ENCODE assay signal across 1 cellular context in the genomic region with DNA sequence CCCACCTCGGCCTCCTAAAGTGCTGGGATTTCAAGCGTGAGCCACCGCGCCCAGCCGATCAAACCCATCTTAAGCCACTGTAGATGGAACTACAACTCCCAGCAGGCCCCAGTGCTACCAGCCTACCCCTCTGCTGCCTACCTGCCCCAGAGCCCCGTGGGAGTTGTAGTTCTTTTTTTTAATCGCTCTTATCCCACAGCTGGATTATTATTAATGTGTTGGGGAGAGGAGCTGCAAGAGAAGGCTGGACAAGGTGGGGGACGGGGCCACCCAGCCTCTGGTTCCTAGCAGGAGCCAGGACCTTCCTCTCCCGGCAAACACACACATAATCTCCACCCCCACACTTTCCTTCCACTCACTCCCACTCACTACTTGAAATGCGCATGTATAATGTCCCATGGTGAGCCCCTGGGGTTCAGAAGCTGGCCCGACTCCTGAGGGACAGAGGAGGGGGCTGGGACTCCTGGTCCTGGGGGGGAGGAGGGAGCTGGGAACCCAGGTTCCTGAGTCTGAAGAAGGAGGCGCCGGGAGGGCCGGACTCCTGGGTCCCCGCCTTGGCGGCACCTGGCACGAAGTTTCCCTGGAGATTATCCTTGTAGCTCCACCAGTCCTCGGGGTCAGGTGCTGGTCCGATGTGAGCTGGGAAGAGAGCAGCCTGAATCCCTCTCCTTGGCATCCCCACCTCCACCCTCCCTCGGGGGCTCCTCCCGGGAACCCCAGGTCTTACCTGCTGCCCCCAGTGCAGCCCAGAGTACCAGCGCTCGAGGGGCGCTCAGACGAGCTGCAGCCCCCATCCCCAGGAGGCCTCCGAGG.
A peak's percentile ranks its signal among the peaks of the same experiment; 100 is the strongest.
TF ChIP-seq lines count a peak whose summit lies in the region.

No MANE protein-coding gene starts in this region.

TF ChIP-seq in HEK293, 187 proteins besides CTCF, POLR2A, EP300 and RAD21 (continued from another document):
- TF ChIP-seq, protein P1, sequence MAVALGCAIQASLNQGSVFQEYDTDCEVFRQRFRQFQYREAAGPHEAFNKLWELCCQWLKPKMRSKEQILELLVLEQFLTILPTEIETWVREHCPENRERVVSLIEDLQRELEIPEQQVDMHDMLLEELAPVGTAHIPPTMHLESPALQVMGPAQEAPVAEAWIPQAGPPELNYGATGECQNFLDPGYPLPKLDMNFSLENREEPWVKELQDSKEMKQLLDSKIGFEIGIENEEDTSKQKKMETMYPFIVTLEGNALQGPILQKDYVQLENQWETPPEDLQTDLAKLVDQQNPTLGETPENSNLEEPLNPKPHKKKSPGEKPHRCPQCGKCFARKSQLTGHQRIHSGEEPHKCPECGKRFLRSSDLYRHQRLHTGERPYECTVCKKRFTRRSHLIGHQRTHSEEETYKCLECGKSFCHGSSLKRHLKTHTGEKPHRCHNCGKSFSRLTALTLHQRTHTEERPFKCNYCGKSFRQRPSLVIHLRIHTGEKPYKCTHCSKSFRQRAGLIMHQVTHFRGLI (tag by site-specific recombination; IDR thresholded peaks at IDR 0.05), result peak; percentile 70; the same call in 1 of the 2 replicates
- TF ChIP-seq ZNF670 (tag by site-specific recombination; IDR thresholded peaks at IDR 0.05; ENCODE audit: low read depth) (no peak), ZNF433 (tag by site-specific recombination; IDR thresholded peaks at IDR 0.05; ENCODE audit: low read depth) (no peak), ZNF521 (tag by site-specific recombination; IDR thresholded peaks at IDR 0.05) (no peak), ZNF248 (tag by site-specific recombination; IDR thresholded peaks at IDR 0.05) (no peak), ZNF473 (tag by site-specific recombination; IDR thresholded peaks at IDR 0.05) (no peak), ZIC2 (tag by site-specific recombination; IDR thresholded peaks at IDR 0.05) (peak; percentile 68), ZNF510 (tag by site-specific recombination; IDR thresholded peaks at IDR 0.05; ENCODE audit: insufficient replicate concordance) (no peak), ZNF777 (tag by site-specific recombination; IDR thresholded peaks at IDR 0.05; ENCODE audit: borderline replicate concordance) (no peak), ZXDB (tag by site-specific recombination; IDR thresholded peaks at IDR 0.05) (0 out of 2 replicates have a peak, but pooled peaks have one; percentile 59), ZBTB1 (tag by site-specific recombination; IDR thresholded peaks at IDR 0.05) (no peak), ZNF768 (tag by site-specific recombination; IDR thresholded peaks at IDR 0.05) (no peak), ZNF239 (tag by site-specific recombination; IDR thresholded peaks at IDR 0.05) (no peak), ZBTB7A (tag by site-specific recombination; IDR thresholded peaks at IDR 0.05; ENCODE audit: low read depth) (no peak), ZNF423 (tag by site-specific recombination; IDR thresholded peaks at IDR 0.05) (0 out of 2 replicates have a peak, but pooled peaks have one; percentile 8), ZNF274 (IDR thresholded peaks at IDR 0.05; ENCODE audit: low read length) (no peak), ZNF274 (tag by site-specific recombination; IDR thresholded peaks at IDR 0.05; ENCODE audit: borderline replicate concordance) (no peak), ZFP69B (tag by site-specific recombination; IDR thresholded peaks at IDR 0.05) (0 out of 2 replicates have a peak, but pooled peaks have one; percentile 18), ZNF530 (tag by site-specific recombination; IDR thresholded peaks at IDR 0.05; ENCODE audit: low read depth) (no peak), ZNF571 (tag by site-specific recombination; IDR thresholded peaks at IDR 0.05) (no peak), ZNF202 (tag by site-specific recombination; IDR thresholded peaks at IDR 0.05; ENCODE audit: borderline replicate concordance) (no peak), ZNF155 (tag by site-specific recombination; IDR thresholded peaks at IDR 0.05) (no peak), ZNF664 (tag by site-specific recombination; IDR thresholded peaks at IDR 0.05) (no peak)
- TF ChIP-seq, protein P2, sequence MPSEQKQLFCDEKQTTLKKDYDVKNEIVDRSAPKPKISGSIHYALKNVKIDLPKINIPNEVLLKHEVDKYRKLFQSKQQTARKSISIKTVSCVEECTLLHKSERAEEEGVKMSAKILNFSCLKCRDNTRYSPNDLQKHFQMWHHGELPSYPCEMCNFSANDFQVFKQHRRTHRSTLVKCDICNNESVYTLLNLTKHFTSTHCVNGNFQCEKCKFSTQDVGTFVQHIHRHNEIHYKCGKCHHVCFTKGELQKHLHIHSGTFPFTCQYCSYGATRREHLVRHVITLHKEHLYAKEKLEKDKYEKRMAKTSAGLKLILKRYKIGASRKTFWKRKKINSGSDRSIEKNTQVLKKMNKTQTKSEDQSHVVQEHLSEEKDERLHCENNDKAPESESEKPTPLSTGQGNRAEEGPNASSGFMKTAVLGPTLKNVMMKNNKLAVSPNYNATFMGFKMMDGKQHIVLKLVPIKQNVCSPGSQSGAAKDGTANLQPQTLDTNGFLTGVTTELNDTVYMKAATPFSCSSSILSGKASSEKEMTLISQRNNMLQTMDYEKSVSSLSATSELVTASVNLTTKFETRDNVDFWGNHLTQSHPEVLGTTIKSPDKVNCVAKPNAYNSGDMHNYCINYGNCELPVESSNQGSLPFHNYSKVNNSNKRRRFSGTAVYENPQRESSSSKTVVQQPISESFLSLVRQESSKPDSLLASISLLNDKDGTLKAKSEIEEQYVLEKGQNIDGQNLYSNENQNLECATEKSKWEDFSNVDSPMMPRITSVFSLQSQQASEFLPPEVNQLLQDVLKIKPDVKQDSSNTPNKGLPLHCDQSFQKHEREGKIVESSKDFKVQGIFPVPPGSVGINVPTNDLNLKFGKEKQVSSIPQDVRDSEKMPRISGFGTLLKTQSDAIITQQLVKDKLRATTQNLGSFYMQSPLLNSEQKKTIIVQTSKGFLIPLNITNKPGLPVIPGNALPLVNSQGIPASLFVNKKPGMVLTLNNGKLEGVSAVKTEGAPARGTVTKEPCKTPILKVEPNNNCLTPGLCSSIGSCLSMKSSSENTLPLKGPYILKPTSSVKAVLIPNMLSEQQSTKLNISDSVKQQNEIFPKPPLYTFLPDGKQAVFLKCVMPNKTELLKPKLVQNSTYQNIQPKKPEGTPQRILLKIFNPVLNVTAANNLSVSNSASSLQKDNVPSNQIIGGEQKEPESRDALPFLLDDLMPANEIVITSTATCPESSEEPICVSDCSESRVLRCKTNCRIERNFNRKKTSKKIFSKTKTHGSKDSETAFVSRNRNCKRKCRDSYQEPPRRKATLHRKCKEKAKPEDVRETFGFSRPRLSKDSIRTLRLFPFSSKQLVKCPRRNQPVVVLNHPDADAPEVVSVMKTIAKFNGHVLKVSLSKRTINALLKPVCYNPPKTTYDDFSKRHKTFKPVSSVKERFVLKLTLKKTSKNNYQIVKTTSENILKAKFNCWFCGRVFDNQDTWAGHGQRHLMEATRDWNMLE (tag by site-specific recombination; conservative IDR thresholded peaks at IDR 0.05; ENCODE audit: low read depth), result no peak
- TF ChIP-seq, protein P3, sequence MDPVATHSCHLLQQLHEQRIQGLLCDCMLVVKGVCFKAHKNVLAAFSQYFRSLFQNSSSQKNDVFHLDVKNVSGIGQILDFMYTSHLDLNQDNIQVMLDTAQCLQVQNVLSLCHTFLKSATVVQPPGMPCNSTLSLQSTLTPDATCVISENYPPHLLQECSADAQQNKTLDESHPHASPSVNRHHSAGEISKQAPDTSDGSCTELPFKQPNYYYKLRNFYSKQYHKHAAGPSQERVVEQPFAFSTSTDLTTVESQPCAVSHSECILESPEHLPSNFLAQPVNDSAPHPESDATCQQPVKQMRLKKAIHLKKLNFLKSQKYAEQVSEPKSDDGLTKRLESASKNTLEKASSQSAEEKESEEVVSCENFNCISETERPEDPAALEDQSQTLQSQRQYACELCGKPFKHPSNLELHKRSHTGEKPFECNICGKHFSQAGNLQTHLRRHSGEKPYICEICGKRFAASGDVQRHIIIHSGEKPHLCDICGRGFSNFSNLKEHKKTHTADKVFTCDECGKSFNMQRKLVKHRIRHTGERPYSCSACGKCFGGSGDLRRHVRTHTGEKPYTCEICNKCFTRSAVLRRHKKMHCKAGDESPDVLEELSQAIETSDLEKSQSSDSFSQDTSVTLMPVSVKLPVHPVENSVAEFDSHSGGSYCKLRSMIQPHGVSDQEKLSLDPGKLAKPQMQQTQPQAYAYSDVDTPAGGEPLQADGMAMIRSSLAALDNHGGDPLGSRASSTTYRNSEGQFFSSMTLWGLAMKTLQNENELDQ (tag by site-specific recombination; IDR thresholded peaks at IDR 0.05; ENCODE audit: low read depth), result no peak
- TF ChIP-seq, protein P4, sequence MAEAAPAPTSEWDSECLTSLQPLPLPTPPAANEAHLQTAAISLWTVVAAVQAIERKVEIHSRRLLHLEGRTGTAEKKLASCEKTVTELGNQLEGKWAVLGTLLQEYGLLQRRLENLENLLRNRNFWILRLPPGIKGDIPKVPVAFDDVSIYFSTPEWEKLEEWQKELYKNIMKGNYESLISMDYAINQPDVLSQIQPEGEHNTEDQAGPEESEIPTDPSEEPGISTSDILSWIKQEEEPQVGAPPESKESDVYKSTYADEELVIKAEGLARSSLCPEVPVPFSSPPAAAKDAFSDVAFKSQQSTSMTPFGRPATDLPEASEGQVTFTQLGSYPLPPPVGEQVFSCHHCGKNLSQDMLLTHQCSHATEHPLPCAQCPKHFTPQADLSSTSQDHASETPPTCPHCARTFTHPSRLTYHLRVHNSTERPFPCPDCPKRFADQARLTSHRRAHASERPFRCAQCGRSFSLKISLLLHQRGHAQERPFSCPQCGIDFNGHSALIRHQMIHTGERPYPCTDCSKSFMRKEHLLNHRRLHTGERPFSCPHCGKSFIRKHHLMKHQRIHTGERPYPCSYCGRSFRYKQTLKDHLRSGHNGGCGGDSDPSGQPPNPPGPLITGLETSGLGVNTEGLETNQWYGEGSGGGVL (tag by site-specific recombination; IDR thresholded peaks at IDR 0.05), result peak; percentile 82
- TF ChIP-seq, protein P5, sequence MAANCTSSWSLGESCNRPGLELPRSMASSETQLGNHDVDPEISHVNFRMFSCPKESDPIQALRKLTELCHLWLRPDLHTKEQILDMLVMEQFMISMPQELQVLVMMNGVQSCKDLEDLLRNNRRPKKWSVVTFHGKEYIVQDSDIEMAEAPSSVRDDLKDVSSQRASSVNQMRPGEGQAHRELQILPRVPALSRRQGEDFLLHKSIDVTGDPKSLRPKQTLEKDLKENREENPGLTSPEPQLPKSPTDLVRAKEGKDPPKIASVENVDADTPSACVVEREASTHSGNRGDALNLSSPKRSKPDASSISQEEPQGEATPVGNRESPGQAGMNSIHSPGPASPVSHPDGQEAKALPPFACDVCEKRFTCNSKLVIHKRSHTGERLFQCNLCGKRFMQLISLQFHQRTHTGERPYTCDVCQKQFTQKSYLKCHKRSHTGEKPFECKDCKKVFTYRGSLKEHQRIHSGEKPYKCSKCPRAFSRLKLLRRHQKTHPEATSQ (tag by site-specific recombination; IDR thresholded peaks at IDR 0.05), result no peak
- TF ChIP-seq, protein P6, sequence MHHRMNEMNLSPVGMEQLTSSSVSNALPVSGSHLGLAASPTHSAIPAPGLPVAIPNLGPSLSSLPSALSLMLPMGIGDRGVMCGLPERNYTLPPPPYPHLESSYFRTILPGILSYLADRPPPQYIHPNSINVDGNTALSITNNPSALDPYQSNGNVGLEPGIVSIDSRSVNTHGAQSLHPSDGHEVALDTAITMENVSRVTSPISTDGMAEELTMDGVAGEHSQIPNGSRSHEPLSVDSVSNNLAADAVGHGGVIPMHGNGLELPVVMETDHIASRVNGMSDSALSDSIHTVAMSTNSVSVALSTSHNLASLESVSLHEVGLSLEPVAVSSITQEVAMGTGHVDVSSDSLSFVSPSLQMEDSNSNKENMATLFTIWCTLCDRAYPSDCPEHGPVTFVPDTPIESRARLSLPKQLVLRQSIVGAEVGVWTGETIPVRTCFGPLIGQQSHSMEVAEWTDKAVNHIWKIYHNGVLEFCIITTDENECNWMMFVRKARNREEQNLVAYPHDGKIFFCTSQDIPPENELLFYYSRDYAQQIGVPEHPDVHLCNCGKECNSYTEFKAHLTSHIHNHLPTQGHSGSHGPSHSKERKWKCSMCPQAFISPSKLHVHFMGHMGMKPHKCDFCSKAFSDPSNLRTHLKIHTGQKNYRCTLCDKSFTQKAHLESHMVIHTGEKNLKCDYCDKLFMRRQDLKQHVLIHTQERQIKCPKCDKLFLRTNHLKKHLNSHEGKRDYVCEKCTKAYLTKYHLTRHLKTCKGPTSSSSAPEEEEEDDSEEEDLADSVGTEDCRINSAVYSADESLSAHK (tag by site-specific recombination; IDR thresholded peaks at IDR 0.05), result no peak
- TF ChIP-seq, protein P7, sequence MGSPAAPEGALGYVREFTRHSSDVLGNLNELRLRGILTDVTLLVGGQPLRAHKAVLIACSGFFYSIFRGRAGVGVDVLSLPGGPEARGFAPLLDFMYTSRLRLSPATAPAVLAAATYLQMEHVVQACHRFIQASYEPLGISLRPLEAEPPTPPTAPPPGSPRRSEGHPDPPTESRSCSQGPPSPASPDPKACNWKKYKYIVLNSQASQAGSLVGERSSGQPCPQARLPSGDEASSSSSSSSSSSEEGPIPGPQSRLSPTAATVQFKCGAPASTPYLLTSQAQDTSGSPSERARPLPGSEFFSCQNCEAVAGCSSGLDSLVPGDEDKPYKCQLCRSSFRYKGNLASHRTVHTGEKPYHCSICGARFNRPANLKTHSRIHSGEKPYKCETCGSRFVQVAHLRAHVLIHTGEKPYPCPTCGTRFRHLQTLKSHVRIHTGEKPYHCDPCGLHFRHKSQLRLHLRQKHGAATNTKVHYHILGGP (tag by site-specific recombination; IDR thresholded peaks at IDR 0.05), result no peak
- TF ChIP-seq, protein P8, sequence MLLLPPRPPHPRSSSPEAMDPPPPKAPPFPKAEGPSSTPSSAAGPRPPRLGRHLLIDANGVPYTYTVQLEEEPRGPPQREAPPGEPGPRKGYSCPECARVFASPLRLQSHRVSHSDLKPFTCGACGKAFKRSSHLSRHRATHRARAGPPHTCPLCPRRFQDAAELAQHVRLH (tag by site-specific recombination; IDR thresholded peaks at IDR 0.05), result peak; percentile 99
